Comparison of ENCODE assay signal across 1 cellular context in the genomic region with DNA sequence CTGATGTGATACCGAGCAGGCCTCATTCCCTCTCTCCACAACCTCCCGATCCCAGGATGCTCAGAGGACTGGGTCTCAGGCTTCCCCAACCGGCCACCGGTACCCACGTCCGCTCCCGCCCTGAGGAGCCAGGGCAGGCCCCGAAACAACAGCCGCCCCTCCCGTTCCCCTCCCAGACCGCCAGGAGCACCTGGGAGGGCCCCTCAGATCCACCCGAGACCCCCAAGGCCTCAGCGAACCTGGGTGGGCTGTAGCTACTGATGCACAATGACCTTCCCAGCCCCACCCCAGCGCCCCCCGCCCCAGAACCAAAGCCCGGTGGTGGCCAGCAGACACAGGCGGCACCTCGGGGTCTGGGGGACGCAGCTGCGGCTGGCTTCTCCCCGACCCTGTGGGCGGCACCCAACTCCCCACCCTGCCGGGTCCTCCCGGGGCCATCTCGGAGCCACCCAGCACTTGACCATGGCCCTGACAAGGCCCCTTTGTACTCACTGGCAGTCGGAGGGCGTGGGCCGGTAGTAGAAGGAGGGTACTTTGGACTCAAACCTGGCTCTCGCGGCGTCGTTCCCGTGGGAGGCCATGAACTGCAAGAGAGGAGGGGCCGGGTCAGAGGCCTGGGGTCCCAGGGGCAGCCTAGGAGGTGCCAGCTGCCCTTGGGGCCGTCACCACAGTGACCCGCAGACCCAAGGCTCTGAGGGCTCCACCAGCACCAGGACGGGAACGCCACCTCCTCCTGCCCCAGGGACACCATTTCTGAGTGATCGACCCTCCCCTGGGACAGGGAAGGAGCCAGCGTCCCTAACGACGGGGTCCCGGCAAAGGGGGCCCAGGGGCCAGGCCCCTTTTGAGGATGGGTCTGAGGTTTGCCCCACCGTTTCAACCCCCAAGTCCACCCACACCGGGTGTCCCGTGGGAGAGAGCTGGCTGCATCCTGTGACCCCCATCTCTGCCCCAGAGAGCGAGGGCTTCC.
TF ChIP-seq lines count a peak whose summit lies in the region.

No MANE protein-coding gene starts in this region.

TF ChIP-seq in HepG2, 621 proteins besides CTCF, POLR2A, EP300 and RAD21 (continued from another document and continues in another):
- no peak for TF ChIP-seq ZNF646 (CRISPR knock-in tag; IDR thresholded peaks at IDR 0.05)
- no peak for TF ChIP-seq ZNF296 (CRISPR knock-in tag; conservative IDR thresholded peaks at IDR 0.05)
- TF ChIP-seq CBX5 (CRISPR knock-in tag; IDR thresholded peaks at IDR 0.05; ENCODE audit: borderline replicate concordance), result no peak
- TF ChIP-seq MTERF4 (CRISPR knock-in tag; IDR thresholded peaks at IDR 0.05), result no peak
- TF ChIP-seq, protein P1, sequence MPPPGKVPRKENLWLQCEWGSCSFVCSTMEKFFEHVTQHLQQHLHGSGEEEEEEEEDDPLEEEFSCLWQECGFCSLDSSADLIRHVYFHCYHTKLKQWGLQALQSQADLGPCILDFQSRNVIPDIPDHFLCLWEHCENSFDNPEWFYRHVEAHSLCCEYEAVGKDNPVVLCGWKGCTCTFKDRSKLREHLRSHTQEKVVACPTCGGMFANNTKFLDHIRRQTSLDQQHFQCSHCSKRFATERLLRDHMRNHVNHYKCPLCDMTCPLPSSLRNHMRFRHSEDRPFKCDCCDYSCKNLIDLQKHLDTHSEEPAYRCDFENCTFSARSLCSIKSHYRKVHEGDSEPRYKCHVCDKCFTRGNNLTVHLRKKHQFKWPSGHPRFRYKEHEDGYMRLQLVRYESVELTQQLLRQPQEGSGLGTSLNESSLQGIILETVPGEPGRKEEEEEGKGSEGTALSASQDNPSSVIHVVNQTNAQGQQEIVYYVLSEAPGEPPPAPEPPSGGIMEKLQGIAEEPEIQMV (CRISPR knock-in tag; IDR thresholded peaks at IDR 0.05; ENCODE audit: low read depth), result 0 out of 2 replicates have a peak, but pooled peaks have one; percentile 28
- no peak for TF ChIP-seq MBD4 (IDR thresholded peaks at IDR 0.05; ENCODE audit: borderline replicate concordance, low read length)
- TF ChIP-seq CBFB (CRISPR knock-in tag; IDR thresholded peaks at IDR 0.05), result peak; percentile 19; the same call in 1 of the 2 replicates
- TF ChIP-seq, protein P2, sequence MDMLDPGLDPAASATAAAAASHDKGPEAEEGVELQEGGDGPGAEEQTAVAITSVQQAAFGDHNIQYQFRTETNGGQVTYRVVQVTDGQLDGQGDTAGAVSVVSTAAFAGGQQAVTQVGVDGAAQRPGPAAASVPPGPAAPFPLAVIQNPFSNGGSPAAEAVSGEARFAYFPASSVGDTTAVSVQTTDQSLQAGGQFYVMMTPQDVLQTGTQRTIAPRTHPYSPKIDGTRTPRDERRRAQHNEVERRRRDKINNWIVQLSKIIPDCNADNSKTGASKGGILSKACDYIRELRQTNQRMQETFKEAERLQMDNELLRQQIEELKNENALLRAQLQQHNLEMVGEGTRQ (IDR thresholded peaks at IDR 0.05; ENCODE audit: low read depth, low read length), result no peak
- TF ChIP-seq, protein P2 (CRISPR knock-in tag; IDR thresholded peaks at IDR 0.05; ENCODE audit: borderline replicate concordance), result no peak
- TF ChIP-seq RORA (CRISPR knock-in tag; IDR thresholded peaks at IDR 0.05), result no peak
- TF ChIP-seq KDM3A (CRISPR knock-in tag; IDR thresholded peaks at IDR 0.05; ENCODE audit: low read depth), result 0 out of 2 replicates have a peak, but pooled peaks have one; percentile 40
- no peak; the same call in 1 of the 2 replicates for TF ChIP-seq KLF15 (CRISPR knock-in tag; IDR thresholded peaks at IDR 0.05; ENCODE audit: borderline replicate concordance)
- TF ChIP-seq ZNF83 (CRISPR knock-in tag; IDR thresholded peaks at IDR 0.05; ENCODE audit: borderline replicate concordance), result no peak
- TF ChIP-seq HNF1B (CRISPR knock-in tag; IDR thresholded peaks at IDR 0.05), result peak; percentile 23; the same call in 1 of the 2 replicates
- TF ChIP-seq HDAC2 (CRISPR knock-in tag; IDR thresholded peaks at IDR 0.05), result peak; percentile 87
- TF ChIP-seq TOPORS (CRISPR knock-in tag; IDR thresholded peaks at IDR 0.05), result peak; percentile 73; the same call in 1 of the 2 replicates
- TF ChIP-seq RCOR2 (CRISPR knock-in tag; IDR thresholded peaks at IDR 0.05), result 0 out of 2 replicates have a peak, but pooled peaks have one; percentile 33
- no peak for TF ChIP-seq ZNF570 (CRISPR knock-in tag; IDR thresholded peaks at IDR 0.05; ENCODE audit: borderline replicate concordance)
- TF ChIP-seq ZNF841 (CRISPR knock-in tag; IDR thresholded peaks at IDR 0.05; ENCODE audit: borderline replicate concordance), result no peak
- no peak for TF ChIP-seq ZNF816 (CRISPR knock-in tag; IDR thresholded peaks at IDR 0.05; ENCODE audit: borderline replicate concordance)
- no peak for TF ChIP-seq PRDM10 (CRISPR knock-in tag; IDR thresholded peaks at IDR 0.05; ENCODE audit: low read depth)
- TF ChIP-seq ZNF30 (CRISPR knock-in tag; IDR thresholded peaks at IDR 0.05), result no peak
- no peak for TF ChIP-seq MIXL1 (CRISPR knock-in tag; IDR thresholded peaks at IDR 0.05)
- TF ChIP-seq, protein P3, sequence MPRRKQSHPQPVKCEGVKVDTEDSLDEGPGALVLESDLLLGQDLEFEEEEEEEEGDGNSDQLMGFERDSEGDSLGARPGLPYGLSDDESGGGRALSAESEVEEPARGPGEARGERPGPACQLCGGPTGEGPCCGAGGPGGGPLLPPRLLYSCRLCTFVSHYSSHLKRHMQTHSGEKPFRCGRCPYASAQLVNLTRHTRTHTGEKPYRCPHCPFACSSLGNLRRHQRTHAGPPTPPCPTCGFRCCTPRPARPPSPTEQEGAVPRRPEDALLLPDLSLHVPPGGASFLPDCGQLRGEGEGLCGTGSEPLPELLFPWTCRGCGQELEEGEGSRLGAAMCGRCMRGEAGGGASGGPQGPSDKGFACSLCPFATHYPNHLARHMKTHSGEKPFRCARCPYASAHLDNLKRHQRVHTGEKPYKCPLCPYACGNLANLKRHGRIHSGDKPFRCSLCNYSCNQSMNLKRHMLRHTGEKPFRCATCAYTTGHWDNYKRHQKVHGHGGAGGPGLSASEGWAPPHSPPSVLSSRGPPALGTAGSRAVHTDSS (CRISPR knock-in tag; conservative IDR thresholded peaks at IDR 0.05), result no peak
- TF ChIP-seq NFKB2 (CRISPR knock-in tag; IDR thresholded peaks at IDR 0.05; ENCODE audit: borderline replicate concordance), result 0 out of 2 replicates have a peak, but pooled peaks have one; percentile 34
